In the genomic region with DNA sequence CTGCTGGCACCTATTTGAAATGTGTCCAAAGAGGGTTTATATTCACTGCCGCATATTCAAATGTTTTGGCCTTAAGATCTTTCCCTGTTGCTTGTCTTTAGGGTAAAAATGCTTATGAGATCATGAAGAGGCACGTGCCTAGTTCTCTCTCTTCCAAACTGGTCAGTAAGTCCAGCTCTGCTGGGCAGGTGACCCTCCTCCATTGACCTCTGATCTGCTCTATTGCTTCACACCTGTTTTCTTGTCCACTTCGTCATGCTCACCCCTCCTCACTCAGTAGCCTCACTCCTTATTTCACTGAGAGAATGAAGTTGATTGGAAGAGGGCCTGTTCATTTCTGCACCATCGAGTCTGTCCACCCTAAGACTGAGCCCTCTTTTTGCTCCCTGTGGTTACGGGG, we compare ENCODE assay signal across 15 cellular contexts.
A peak's percentile ranks its signal among the peaks of the same experiment; 100 is the strongest.
DNase-seq lines count a peak whose midpoint lies in the region; ATAC-seq and TF ChIP-seq lines count a peak whose summit lies in the region.
"Had no signal": no experiment of that assay in that cellular context is flagged by ENCODE, and none has a peak within 500 bp of the region (broad histone marks: within the 10 kb centered on the region; RNA-seq: fewer than 3 reads in every experiment).

No MANE protein-coding gene starts in this region.

- 0 out of 2 replicates have a peak overlapping the region, but pooled peaks have one; percentile 0 for H3K27ac ChIP-seq in 22Rv1
- H3K27ac ChIP-seq in C4-2B = peak overlapping the region; percentile 39; the same call in 1 of the 2 replicates
- no peak overlapping the region for H3K27ac ChIP-seq in neuronal stem cell (replicated peaks; ENCODE audit: low read length)
- H3K27ac ChIP-seq: A549, GM23248 had no signal

- no peak for DNase-seq in left lobe of liver (ENCODE audit: low spot score)
- DNase-seq in neuronal stem cell (ENCODE audit: low spot score) = no peak
- DNase-seq in activated naive CD4-positive, alpha-beta T cell treated with anti-CD3 and anti-CD28 coated beads, Interleukin-2, amount 50 U/mL, for 16 hours = no peak
- DNase-seq in NCI-H510A treated with DMSO at 0.1 percent for 48 hours (lab: John Stamatoyannopoulos, UW) = no peak
- DNase-seq: AML-193; CD4-positive, alpha-beta memory T cell; DMS153; DND-41; EL; GM23248; HCEC 1CT; KBM-7 had no signal

- H3K23ac ChIP-seq in neuronal stem cell (ENCODE audit: low read depth, low read length, poor library complexity) = no peak overlapping the region

- H3K4me3 ChIP-seq in neuronal stem cell (ENCODE audit: low read length in 2 of 2) = no peak overlapping the region
- H3K4me3 ChIP-seq: A549, GM23248 had no signal

- H3K4ac ChIP-seq in neuronal stem cell (ENCODE audit: low read length) = no peak overlapping the region

- peak; percentile 64 for ATAC-seq in left lobe of liver
- ATAC-seq: A549 had no signal

- no peak overlapping the region for H2BK12ac ChIP-seq in neuronal stem cell (ENCODE audit: low read length)

- peak overlapping the region; percentile 40 for H3K18ac ChIP-seq in neuronal stem cell (ENCODE audit: low read length)

- WGBS in neuronal stem cell (ENCODE audit: extremely low coverage in 2 of 2, insufficient read length in 2 of 2, insufficient replicate concordance in 1 of 2), 2 donors = no CpG with 5 or more reads among the region's 5 CpGs

- no peak overlapping the region for H2AK5ac ChIP-seq in neuronal stem cell (ENCODE audit: low read depth, low read length)

- no peaks in the 10 kb centered on the region for H3K9me3 ChIP-seq in neuronal stem cell (replicated peaks in 1 of 2; ENCODE audit: control insufficient read depth in 2 of 2, insufficient read depth in 1 of 2, low read depth in 1 of 2, low read length in 2 of 2)
- H3K9me3 ChIP-seq: A549 had no signal

- peaks cover 4 to 13% of the 10 kb centered on the region in 2 donors for H3K4me1 ChIP-seq in neuronal stem cell (ENCODE audit: control insufficient read depth in 2 of 2, insufficient read depth in 1 of 2, low read depth in 1 of 2, low read length in 2 of 2)
- H3K4me1 ChIP-seq: A549 had no signal

- no peak overlapping the region for H2AFZ ChIP-seq in neuronal stem cell (ENCODE audit: low read length)
- H2AFZ ChIP-seq: GM23248 had no signal

- H2BK5ac ChIP-seq in neuronal stem cell (ENCODE audit: low read length) = no peak overlapping the region

- no peak overlapping the region for H2BK15ac ChIP-seq in neuronal stem cell (ENCODE audit: low read length)

- H3K27me3 ChIP-seq in neuronal stem cell (ENCODE audit: control insufficient read depth in 3 of 3, insufficient read depth in 3 of 3, low read depth in 1 of 3, low read length in 3 of 3) = no peaks in the 10 kb centered on the region

- H3K9ac ChIP-seq in neuronal stem cell (ENCODE audit: low read depth, low read length, poor library complexity) = no peak overlapping the region
- H3K9ac ChIP-seq: GM23248 had no signal

- H4K8ac ChIP-seq in neuronal stem cell (ENCODE audit: low read depth, low read length) = no peak overlapping the region

- H4K91ac ChIP-seq in neuronal stem cell (ENCODE audit: low read depth, low read length, poor library complexity) = no peak overlapping the region

- H3K36me3 ChIP-seq in neuronal stem cell (replicated peaks in 1 of 2; ENCODE audit: control insufficient read depth in 2 of 2, insufficient read depth in 2 of 2, low read length in 2 of 2) = no peaks in the 10 kb centered on the region

- no peak overlapping the region for H3K14ac ChIP-seq in neuronal stem cell (ENCODE audit: low read length)

- H3K79me1 ChIP-seq in neuronal stem cell (ENCODE audit: low read depth, low read length) = no peaks in the 10 kb centered on the region

- TF ChIP-seq CTCF in 22Rv1 (IDR thresholded peaks at IDR 0.05) (no peak), C4-2B (conservative IDR thresholded peaks at IDR 0.05) (no peak)

- no peak overlapping the region for H3K4me2 ChIP-seq in neuronal stem cell (ENCODE audit: insufficient read depth, low read length, poor library complexity, severe bottlenecking)
- H3K4me2 ChIP-seq: A549 had no signal

- H2BK120ac ChIP-seq in neuronal stem cell (ENCODE audit: low read depth, low read length) = no peak overlapping the region
